Comparison of ENCODE assay signal across 1 cellular context in genomic region chr12:92089559-92089958, GRCh38.
TF ChIP-seq lines count a peak whose summit lies in the region.

No MANE protein-coding gene starts in this region.

TF ChIP-seq in IMR-90, 13 proteins besides CTCF, POLR2A, EP300 and RAD21:
- TF ChIP-seq USF2 (IDR thresholded peaks at IDR 0.05; ENCODE audit: low read depth, low read length) = no peak
- peak; percentile 70 for TF ChIP-seq CEBPB (IDR thresholded peaks at IDR 0.05; ENCODE audit: low read depth, low read length)
